In genomic region chr22:42431401-42432019, GRCh38 we compare ENCODE assay signal across 12 cellular contexts. TPM values are rescaled to one million over a fixed set of nuclear protein-coding genes. Genes with fewer than 3 reads are reported as not detected.
DNase-seq lines count a peak whose midpoint lies in the region; ATAC-seq and TF ChIP-seq lines count a peak whose summit lies in the region.
"Had no signal": no experiment of that assay in that cellular context is flagged by ENCODE, and none has a peak within 500 bp of the region (broad histone marks: within the 10 kb centered on the region; RNA-seq: fewer than 3 reads in every experiment).

No MANE protein-coding gene starts in this region.

- ATAC-seq in GM23338 = peak; percentile 5; the same call in 2 of the 3 replicates
- ATAC-seq in T-helper 17 cell = no peak
- no peak for ATAC-seq in stimulated activated memory B cell treated with anti-CD40 and anti-IgM and Interleukin-4, amounts not matched to agents 10 μg/mL and 1 μg/mL and 100 μg/mL, for 72 hours
- no peak for ATAC-seq in GM18861 (IDR thresholded peaks at IDR 0.05; ENCODE audit: unreplicated experiment)
- no peak for ATAC-seq in GM19023 (IDR thresholded peaks at IDR 0.05; ENCODE audit: unreplicated experiment)
- ATAC-seq: T-cell had no signal

- H3K36me3 ChIP-seq in GM23338 (ENCODE audit: insufficient read depth) = no peaks in the 10 kb centered on the region

- no peaks in the 10 kb centered on the region for H3K9me3 Mint-ChIP-seq in GM23338
- no peaks in the 10 kb centered on the region for H3K9me3 Mint-ChIP-seq in stimulated activated memory B cell treated with anti-CD40 and anti-IgM and Interleukin-4, amounts not matched to agents 10 μg/mL and 1 μg/mL and 100 μg/mL, for 72 hours
- H3K9me3 Mint-ChIP-seq: T-cell had no signal

- H3K27ac ChIP-seq in GM23338 (ENCODE audit: low read depth) = no peak overlapping the region

- peaks cover 5% of the 10 kb centered on the region; the same call in 1 of the 2 replicates for H3K4me1 ChIP-seq in GM23338 (ENCODE audit: insufficient read depth)

- no peak for TF ChIP-seq CTCF in GM23338 (conservative IDR thresholded peaks at IDR 0.05; ENCODE audit: low read depth in 2 of 2)

- H3K79me2 ChIP-seq in GM23338 (replicated peaks; ENCODE audit: insufficient read depth) = no peaks in the 10 kb centered on the region

- H3K27me3 ChIP-seq in GM23338 (ENCODE audit: insufficient read depth) = no peaks in the 10 kb centered on the region

- H4K20me1 ChIP-seq in GM23338 (replicated peaks; ENCODE audit: insufficient read depth) = no peaks in the 10 kb centered on the region

- H3K36me3 Mint-ChIP-seq in GM23338 (ENCODE audit: low read depth) = no peaks in the 10 kb centered on the region
- no peaks in the 10 kb centered on the region for H3K36me3 Mint-ChIP-seq in T-helper 17 cell (ENCODE audit: low read depth)
- H3K36me3 Mint-ChIP-seq in stimulated activated memory B cell treated with anti-CD40 and anti-IgM and Interleukin-4, amounts not matched to agents 10 μg/mL and 1 μg/mL and 100 μg/mL, for 72 hours = no peaks in the 10 kb centered on the region
- H3K36me3 Mint-ChIP-seq: CD4-positive, CD25-positive, alpha-beta regulatory T cell; T-cell had no signal

- DNase-seq in GM23338 (ENCODE audit: low spot score) (no peak), T-helper 17 cell (no peak), left kidney (ENCODE audit: low read depth, low spot score) (peak; percentile 43), T-helper 2 cell (no peak)
- DNase-seq in effector CD4-positive, alpha-beta T cell = no peak
- DNase-seq: CD4-positive, CD25-positive, alpha-beta regulatory T cell; stimulated activated CD4-positive, alpha-beta T cell treated with anti-CD3 and anti-CD28 coated beads, Interleukin-1b, Interleukin-23, amount 100 ng/mL, for 48 hours had no signal

- no peak overlapping the region; the same call in 1 of the 2 replicates for H2AFZ ChIP-seq in GM23338

- H3K4me3 Mint-ChIP-seq in GM23338 (peak overlapping the region; percentile 45; the same call in 1 of the 3 replicates), T-helper 17 cell (peak overlapping the region; percentile 7)
- H3K4me3 Mint-ChIP-seq in stimulated activated memory B cell treated with anti-CD40 and anti-IgM and Interleukin-4, amounts not matched to agents 10 μg/mL and 1 μg/mL and 100 μg/mL, for 72 hours = peak overlapping the region; percentile 54
- H3K4me3 Mint-ChIP-seq: CD4-positive, CD25-positive, alpha-beta regulatory T cell; T-cell had no signal

- H3F3A ChIP-seq in GM23338 (replicated peaks; ENCODE audit: low read depth) = no peaks in the 10 kb centered on the region

- peak overlapping the region; percentile 51; the same call in 1 of the 2 replicates for H3K4me2 ChIP-seq in GM23338

- H3K4me1 Mint-ChIP-seq in GM23338 = peaks cover 24% of the 10 kb centered on the region
- peaks cover 8% of the 10 kb centered on the region for H3K4me1 Mint-ChIP-seq in T-helper 17 cell
- H3K4me1 Mint-ChIP-seq in stimulated activated memory B cell treated with anti-CD40 and anti-IgM and Interleukin-4, amounts not matched to agents 10 μg/mL and 1 μg/mL and 100 μg/mL, for 72 hours = peaks cover 26% of the 10 kb centered on the region
- H3K4me1 Mint-ChIP-seq: CD4-positive, CD25-positive, alpha-beta regulatory T cell; T-cell had no signal

- no peak overlapping the region for H3K27ac Mint-ChIP-seq in GM23338
- H3K27ac Mint-ChIP-seq in T-helper 17 cell = no peak overlapping the region
- H3K27ac Mint-ChIP-seq in stimulated activated memory B cell treated with anti-CD40 and anti-IgM and Interleukin-4, amounts not matched to agents 10 μg/mL and 1 μg/mL and 100 μg/mL, for 72 hours = no peak overlapping the region
- H3K27ac Mint-ChIP-seq: CD4-positive, CD25-positive, alpha-beta regulatory T cell; T-cell had no signal

- H3K27me3 Mint-ChIP-seq in GM23338 (ENCODE audit: insufficient read depth, low read depth, poor library complexity) (peaks cover 23% of the 10 kb centered on the region), T-helper 17 cell (peaks cover 36% of the 10 kb centered on the region)
- peaks cover 96% of the 10 kb centered on the region for H3K27me3 Mint-ChIP-seq in stimulated activated memory B cell treated with anti-CD40 and anti-IgM and Interleukin-4, amounts not matched to agents 10 μg/mL and 1 μg/mL and 100 μg/mL, for 72 hours

- 0 out of 2 replicates have a peak overlapping the region, but pooled peaks have one; percentile 20 for H3K4me3 ChIP-seq in GM23338

- H3K9me3 ChIP-seq in T-helper 17 cell (ENCODE audit: control insufficient read depth, low read length, poor library complexity, severe bottlenecking) = no peaks in the 10 kb centered on the region

- no peaks in the 10 kb centered on the region for H3K9me2 ChIP-seq in GM23338 (ENCODE audit: insufficient read depth)

TF ChIP-seq in GM23338, 12 proteins besides CTCF, POLR2A, EP300 and RAD21 (continues in another document):
- no peak for TF ChIP-seq EZH2 (IDR thresholded peaks at IDR 0.05; ENCODE audit: low read depth, unreplicated experiment)
- no peak for TF ChIP-seq STAT1 (IDR thresholded peaks at IDR 0.05; ENCODE audit: unreplicated experiment)
- no peak for TF ChIP-seq ETS1 (IDR thresholded peaks at IDR 0.05)
- TF ChIP-seq ZNF114 (CRISPR knock-in tag; IDR thresholded peaks at IDR 0.05) = no peak
- TF ChIP-seq NANOG (IDR thresholded peaks at IDR 0.05; ENCODE audit: borderline replicate concordance) = no peak
- TF ChIP-seq JUNB (IDR thresholded peaks at IDR 0.05; ENCODE audit: unreplicated experiment) = no peak
- no peak for TF ChIP-seq ZNF331 (CRISPR knock-in tag; IDR thresholded peaks at IDR 0.05; ENCODE audit: low read depth)
- no peak for TF ChIP-seq POLR2AphosphoS5 (IDR thresholded peaks at IDR 0.05; ENCODE audit: low read depth)
- no peak for TF ChIP-seq EZH2phosphoT487 (IDR thresholded peaks at IDR 0.05; ENCODE audit: unreplicated experiment)

RNA-seq across cellular contexts. Expression of gene NFAM1, which starts 0.7 kb away (rescaled TPM):
- total RNA-seq in GM23338 (2014; rRNA removed; shearing (Covaris generic)) = 0.23 and 0.49 TPM in 2 replicates
- polyA plus RNA-seq in GM23338 (2016; fragmentation: Nextera tagmentation; extraction: Ambion mirVana) = 0.09 and 0.11 TPM in 2 replicates
- total RNA-seq in T-helper 17 cell = 1 to 10 TPM in 1 of 2 donors, under 1 TPM in 1; 0.55 to 2.4 TPM
- total RNA-seq: H4 had no signal
